In genomic region chr10:124624875-124625274, GRCh38 we compare ENCODE assay signal across 16 cellular contexts.
DNase-seq lines count a peak whose midpoint lies in the region; ATAC-seq and TF ChIP-seq lines count a peak whose summit lies in the region.
"Had no signal": no experiment of that assay in that cellular context is flagged by ENCODE, and none has a peak within 500 bp of the region (broad histone marks: within the 10 kb centered on the region; RNA-seq: fewer than 3 reads in every experiment).

No MANE protein-coding gene starts in this region.

- no peak overlapping the region for H3T11ph ChIP-seq in H9 (ENCODE audit: low read length)

- H3K79me1 ChIP-seq in H9 (ENCODE audit: insufficient read depth, low read depth, low read length, poor library complexity, severe bottlenecking): no peaks in the 10 kb centered on the region

- TF ChIP-seq CTCF in H9 (conservative IDR thresholded peaks at IDR 0.05): no peak
- no peak for TF ChIP-seq CTCF in progenitor cell of endocrine pancreas (IDR thresholded peaks at IDR 0.05; ENCODE audit: unreplicated experiment)
- no peak for TF ChIP-seq CTCF in osteocyte (IDR thresholded peaks at IDR 0.05)
- TF ChIP-seq CTCF in endothelial cell (IDR thresholded peaks at IDR 0.05; ENCODE audit: unreplicated experiment): no peak

- H3K18ac ChIP-seq in H9 (ENCODE audit: insufficient read length, low read depth, low read length): no peak overlapping the region

- H4K20me1 ChIP-seq in H9 (ENCODE audit: control insufficient read depth, insufficient read depth, insufficient read length): no peaks in the 10 kb centered on the region

- H3K9ac ChIP-seq in H9 (ENCODE audit: extremely low read depth, insufficient read length, low read length): no peak overlapping the region

- H4K5ac ChIP-seq in H9 (ENCODE audit: insufficient read length, low read depth, low read length): no peak overlapping the region

- no peak overlapping the region for H4K91ac ChIP-seq in H9 (ENCODE audit: insufficient read length, low read depth, low read length)

- POLR2A ChIA-PET in CD8-positive, alpha-beta memory T cell (lab: Charles Lee): interaction anchor here (0.9 kb wide), 1 partner anchor 12 kb away, joined by 3 read pairs; no protein-coding TSS in a partner anchor

- ATAC-seq in GM18520 (IDR thresholded peaks at IDR 0.05; ENCODE audit: unreplicated experiment) (no peak), GM21737 (IDR thresholded peaks at IDR 0.05; ENCODE audit: unreplicated experiment) (no peak)
- ATAC-seq: right lobe of liver; stimulated activated naive CD8-positive, alpha-beta T cell treated with anti-CD3 and anti-CD28 coated beads, Interleukin-15, Interleukin-2, amounts not matched to agents 100 U/mL and 50 U/mL, for 24 hours had no signal

- H3K23me2 ChIP-seq in H9 (ENCODE audit: insufficient read length, low read depth, low read length, poor library complexity, severe bottlenecking): no peaks in the 10 kb centered on the region

- peak overlapping the region in 2 of 7 donors; percentile 12 to 20 for H3K4me3 Mint-ChIP-seq in CD8-positive, alpha-beta memory T cell
- no peak overlapping the region for H3K4me3 Mint-ChIP-seq in H9
- H3K4me3 Mint-ChIP-seq in progenitor cell of endocrine pancreas (ENCODE audit: low read depth): no peak overlapping the region
- no peak overlapping the region for H3K4me3 Mint-ChIP-seq in osteocyte (ENCODE audit: unreplicated experiment)
- no peak overlapping the region for H3K4me3 Mint-ChIP-seq in endothelial cell (ENCODE audit: unreplicated experiment)
- H3K4me3 Mint-ChIP-seq: HFFc6 had no signal

- no peaks in the 10 kb centered on the region for H3K36me3 ChIP-seq in CD8-positive, alpha-beta memory T cell (ENCODE audit: insufficient read depth, low read length)

- DNase-seq in CD8-positive, alpha-beta memory T cell: no peak
- no peak for DNase-seq in H9
- DNase-seq in progenitor cell of endocrine pancreas (ENCODE audit: low spot score, unreplicated experiment): no peak
- no peak for DNase-seq in osteocyte (ENCODE audit: extremely low spot score, unreplicated experiment)
- DNase-seq in endothelial cell (ENCODE audit: low spot score): no peak
- DNase-seq: activated CD4-positive, alpha-beta T cell treated with anti-CD3 and anti-CD28 coated beads, Interleukin-2, amount 50 U/mL, for 4 hours; HFFc6; NCI-H748 treated with DMSO at 0.1 percent for 48 hours; right lobe of liver; RPMI8226; stimulated activated CD4-positive, alpha-beta T cell treated with anti-CD3 and anti-CD28 coated beads, Interleukin-4, amount 100 ng/mL, for 4 hours; stimulated activated naive CD8-positive, alpha-beta T cell treated with anti-CD3 and anti-CD28 coated beads, Interleukin-15, Interleukin-2, amounts not matched to agents 100 U/mL and 50 U/mL, for 24 hours; T-helper 9 cell had no signal

- WGBS in H9 (ENCODE audit: extremely low coverage, insufficient read length, low lambda C conversion rate): no CpG with 5 or more reads among the region's 17 CpGs

- H3K56ac ChIP-seq in H9 (ENCODE audit: insufficient read length, low read depth, low read length): no peak overlapping the region

- no peak overlapping the region for H3K4me2 ChIP-seq in H9 (ENCODE audit: insufficient read depth, insufficient read length, low read length)

- H3K4me1 ChIP-seq in CD8-positive, alpha-beta memory T cell (ENCODE audit: insufficient read depth, low read length): peaks cover 41% of the 10 kb centered on the region
- peaks cover 3% of the 10 kb centered on the region; the same call in 1 of the 2 replicates for H3K4me1 ChIP-seq in H9 (ENCODE audit: insufficient read depth, low read length)
- H3K4me1 ChIP-seq: right lobe of liver had no signal

- no peak overlapping the region for H3K27ac ChIP-seq in CD8-positive, alpha-beta memory T cell (ENCODE audit: low read depth, low read length)
- no peak overlapping the region for H3K27ac ChIP-seq in H9 (ENCODE audit: insufficient read length, low read depth, low read length)
- H3K27ac ChIP-seq in angular gyrus (ENCODE audit: low read depth, low read length): peak overlapping the region; percentile 22
- H3K27ac ChIP-seq: right lobe of liver had no signal

- no peak overlapping the region for H2BK120ac ChIP-seq in H9 (ENCODE audit: low read depth, low read length, poor library complexity, severe bottlenecking)

- no peak overlapping the region for H2BK5ac ChIP-seq in H9 (ENCODE audit: insufficient read length, low read length)

- H3K27ac Mint-ChIP-seq in CD8-positive, alpha-beta memory T cell: peak overlapping the region in 7 of 8 donors; percentile 30 to 96 (median 71)
- peak overlapping the region; percentile 54 to 70 (median 56); a peak in 5 of 7 replicates for H3K27ac Mint-ChIP-seq in H9
- H3K27ac Mint-ChIP-seq in progenitor cell of endocrine pancreas: peak overlapping the region; percentile 80
- no peak overlapping the region for H3K27ac Mint-ChIP-seq in osteocyte (ENCODE audit: unreplicated experiment)
- no peak overlapping the region for H3K27ac Mint-ChIP-seq in endothelial cell (ENCODE audit: unreplicated experiment)
- H3K27ac Mint-ChIP-seq: HFFc6 had no signal

- no peaks in the 10 kb centered on the region for H3K9me3 ChIP-seq in CD8-positive, alpha-beta memory T cell (ENCODE audit: low read length)
- no peaks in the 10 kb centered on the region for H3K9me3 ChIP-seq in H9 (ENCODE audit: control insufficient read depth, low read depth, low read length)
- H3K9me3 ChIP-seq: right lobe of liver had no signal

- CTCF ChIA-PET in CD8-positive, alpha-beta memory T cell (lab: Charles Lee): interaction anchor here (1.1 to 1.2 kb wide), 2 partner anchors 21 to 47 kb away, joined by 3 read pairs; no protein-coding TSS in a partner anchor

- H3K4me1 Mint-ChIP-seq in CD8-positive, alpha-beta memory T cell: peaks cover 45 to 82% (median 56%) of the 10 kb centered on the region in 3 donors
- H3K4me1 Mint-ChIP-seq in H9 (peaks cover 28 to 35% of the 10 kb centered on the region in 2 experiments), progenitor cell of endocrine pancreas (ENCODE audit: low read depth) (peaks cover 16% of the 10 kb centered on the region), osteocyte (ENCODE audit: unreplicated experiment) (peaks cover 25% of the 10 kb centered on the region), endothelial cell (ENCODE audit: unreplicated experiment) (peaks cover 17% of the 10 kb centered on the region)

- H3K9me3 Mint-ChIP-seq in CD8-positive, alpha-beta memory T cell: no peaks in the 10 kb centered on the region
- H3K9me3 Mint-ChIP-seq in H9 (no peaks in the 10 kb centered on the region), progenitor cell of endocrine pancreas (ENCODE audit: low read depth) (no peaks in the 10 kb centered on the region), osteocyte (ENCODE audit: unreplicated experiment) (no peaks in the 10 kb centered on the region), endothelial cell (ENCODE audit: unreplicated experiment) (no peaks in the 10 kb centered on the region)
- H3K9me3 Mint-ChIP-seq: HFFc6 had no signal

- H3K4ac ChIP-seq in H9 (ENCODE audit: low read depth, low read length): no peak overlapping the region

- H2BK20ac ChIP-seq in H9 (ENCODE audit: low read depth, low read length, poor library complexity, severe bottlenecking): no peak overlapping the region

- peaks cover 0 to 40% (median 0%) of the 10 kb centered on the region in 3 donors for H3K36me3 Mint-ChIP-seq in CD8-positive, alpha-beta memory T cell
- H3K36me3 Mint-ChIP-seq in H9 (ENCODE audit: insufficient read depth in 1 of 3, low read depth in 3 of 3) (no peaks in the 10 kb centered on the region; a peak in 1 of 7 replicates), progenitor cell of endocrine pancreas (ENCODE audit: insufficient read depth) (no peaks in the 10 kb centered on the region), osteocyte (ENCODE audit: unreplicated experiment) (peaks cover 4% of the 10 kb centered on the region), endothelial cell (ENCODE audit: low read depth, unreplicated experiment) (peaks cover 5% of the 10 kb centered on the region)

- no peaks in the 10 kb centered on the region for H3K79me2 ChIP-seq in H9 (ENCODE audit: insufficient read depth, low read length)

- no peak overlapping the region for H2BK12ac ChIP-seq in H9 (ENCODE audit: insufficient read length, low read depth, low read length)

- H2AFZ ChIP-seq in H9 (ENCODE audit: low read length): no peak overlapping the region

- no peak overlapping the region for H3K4me3 ChIP-seq in CD8-positive, alpha-beta memory T cell (ENCODE audit: low read length)
- H3K4me3 ChIP-seq: right lobe of liver had no signal

- no peaks in the 10 kb centered on the region for H3K27me3 ChIP-seq in CD8-positive, alpha-beta memory T cell (ENCODE audit: insufficient read depth, low read length, poor library complexity, severe bottlenecking)
- H3K27me3 ChIP-seq in H9 (ENCODE audit: insufficient read depth, low read length): no peaks in the 10 kb centered on the region
- H3K27me3 ChIP-seq: right lobe of liver had no signal

- H3K27me3 Mint-ChIP-seq in CD8-positive, alpha-beta memory T cell: no peaks in the 10 kb centered on the region
- H3K27me3 Mint-ChIP-seq in H9 (ENCODE audit: low read depth) (peaks cover 1% of the 10 kb centered on the region; the same call in 1 of the 2 replicates), progenitor cell of endocrine pancreas (no peaks in the 10 kb centered on the region), osteocyte (ENCODE audit: unreplicated experiment) (no peaks in the 10 kb centered on the region), endothelial cell (ENCODE audit: unreplicated experiment) (peaks cover 13% of the 10 kb centered on the region)

- H2AK5ac ChIP-seq in H9 (ENCODE audit: insufficient read length, low read length): no peak overlapping the region

- no peak overlapping the region for H3K14ac ChIP-seq in H9 (ENCODE audit: insufficient read depth, low read length)

- H2BK15ac ChIP-seq in H9 (ENCODE audit: low read depth, low read length): no peak overlapping the region

- no peak overlapping the region for H3K23ac ChIP-seq in H9 (ENCODE audit: insufficient read length, low read depth, low read length)

- no peak overlapping the region for H4K8ac ChIP-seq in H9 (replicated peaks; ENCODE audit: insufficient read length, low read depth, low read length)

Comparison
In these comparisons a context has a peak if more than half of its experiments do, and no peak if none do; other contexts are left out.
1. H3K27ac Mint-ChIP-seq: peak in CD8-positive, alpha-beta memory T cell (7 of 8), H9 (3 of 3) and progenitor cell of endocrine pancreas (single experiment); none in osteocyte (single experiment) and endothelial cell (single experiment).